ENCODE assay signal across 6 cellular contexts in genomic region chr10:133377818-133378250, GRCh38. TPM values are rescaled to one million over a fixed set of nuclear protein-coding genes. Genes with fewer than 3 reads are reported as not detected.
A peak's percentile ranks its signal among the peaks of the same experiment; 100 is the strongest.
DNase-seq lines count a peak whose midpoint lies in the region; ATAC-seq and TF ChIP-seq lines count a peak whose summit lies in the region.

No MANE protein-coding gene starts in this region.

- H3K27me3 ChIP-seq in Karpas-422 (ENCODE audit: low read length) (no peaks in the 10 kb centered on the region), endodermal cell (ENCODE audit: control insufficient read depth, insufficient read depth, low read length, poor library complexity, severe bottlenecking) (peaks cover 55% of the 10 kb centered on the region), sigmoid colon (no peaks in the 10 kb centered on the region)

- H3K36me3 Mint-ChIP-seq in endodermal cell (ENCODE audit: low read depth), result peaks cover 8% of the 10 kb centered on the region

- H3K9ac ChIP-seq in Karpas-422 (ENCODE audit: low read length) (peak overlapping the region; percentile 67), endodermal cell (ENCODE audit: extremely low read depth, low read length, poor library complexity, severe bottlenecking) (no peak overlapping the region)

- H3K4me1 ChIP-seq in Karpas-422 (ENCODE audit: low read length) (peaks cover 21% of the 10 kb centered on the region), endodermal cell (ENCODE audit: control insufficient read depth, insufficient read depth, low read length) (no peaks in the 10 kb centered on the region), sigmoid colon (peaks cover 0 to 32% (median 24%) of the 10 kb centered on the region in 4 donors)

- no peaks in the 10 kb centered on the region for H4K20me1 ChIP-seq in Karpas-422 (ENCODE audit: insufficient read depth, low read depth, low read length)

- no peaks in the 10 kb centered on the region for H3K79me2 ChIP-seq in Karpas-422 (ENCODE audit: low read length)

- no peak overlapping the region for H2AFZ ChIP-seq in Karpas-422 (ENCODE audit: low read length)

- DNase-seq in Karpas-422 (no peak), endodermal cell (no peak), sigmoid colon (no peak), H4 (ENCODE audit: low spot score) (no peak)

- no peaks in the 10 kb centered on the region for H3K36me3 ChIP-seq in Karpas-422 (ENCODE audit: insufficient read depth, low read length)
- H3K36me3 ChIP-seq in endodermal cell (ENCODE audit: control insufficient read depth, insufficient read depth, low read length), result no peaks in the 10 kb centered on the region
- peaks cover 0 to 10% (median 0%) of the 10 kb centered on the region in 4 donors for H3K36me3 ChIP-seq in sigmoid colon

- no peaks in the 10 kb centered on the region for H3K4me1 Mint-ChIP-seq in endodermal cell

- H3K27me3 Mint-ChIP-seq in endodermal cell (ENCODE audit: insufficient read depth), result peaks cover 56% of the 10 kb centered on the region

- TF ChIP-seq EP300 in sigmoid colon (IDR thresholded peaks at IDR 0.05), result no peak

- peak overlapping the region; percentile 67 for H3K4me2 ChIP-seq in Karpas-422 (ENCODE audit: low read depth, low read length, poor library complexity, severe bottlenecking)

- TF ChIP-seq CTCF in endodermal cell (conservative IDR thresholded peaks at IDR 0.05) (no peak), sigmoid colon (IDR thresholded peaks at IDR 0.05) (no peak)

- intact Hi-C loops in sigmoid colon (cut with DNase I), result loop anchor here (2.0 to 5.0 kb wide), 3 partner anchors 15 to 116 kb away; no protein-coding TSS in a partner anchor

- H3K9me2 ChIP-seq in Karpas-422 (replicated peaks; ENCODE audit: insufficient read depth, low read length), result no peaks in the 10 kb centered on the region

- H3K9me3 Mint-ChIP-seq in endodermal cell, result no peaks in the 10 kb centered on the region

- H3K4me3 ChIP-seq in Karpas-422 (ENCODE audit: low read length) (peak overlapping the region; percentile 64), endodermal cell (ENCODE audit: low read length) (peak overlapping the region; percentile 84), sigmoid colon (peak overlapping the region; percentile 64 to 98 (median 80))

- H3K4me3 Mint-ChIP-seq in endodermal cell, result peak overlapping the region; percentile 58

- H3K27ac Mint-ChIP-seq in endodermal cell, result no peak overlapping the region

- WGBS in endodermal cell (ENCODE audit: insufficient coverage in 1 of 2, insufficient read length in 1 of 2), 2 experiments, result 21 to 41% methylated on average over 14 to 20 of the region's 20 CpGs
- WGBS in sigmoid colon, 2 donors, result 22 to 33% methylated on average over 20 of the region's 20 CpGs

- H3K27ac ChIP-seq in Karpas-422 (ENCODE audit: low read length), result no peak overlapping the region
- H3K27ac ChIP-seq in endodermal cell (ENCODE audit: low read depth, low read length), result no peak overlapping the region
- H3K27ac ChIP-seq in sigmoid colon, result peak overlapping the region; percentile 83 to 93 (median 86)

- ATAC-seq in GM18861 (IDR thresholded peaks at IDR 0.05; ENCODE audit: unreplicated experiment) (no peak), GM19467 (IDR thresholded peaks at IDR 0.05; ENCODE audit: unreplicated experiment) (no peak)

- no peaks in the 10 kb centered on the region for H3K9me3 ChIP-seq in Karpas-422 (ENCODE audit: low read length)
- no peaks in the 10 kb centered on the region for H3K9me3 ChIP-seq in endodermal cell (ENCODE audit: control insufficient read depth, low read length)
- no peaks in the 10 kb centered on the region for H3K9me3 ChIP-seq in sigmoid colon

- no peak for TF ChIP-seq POLR2A in sigmoid colon (IDR thresholded peaks at IDR 0.05)

RNA-seq across cellular contexts. Expression of gene PAOX, which starts 1.2 kb away (rescaled TPM):
- 1.6 TPM in 1 of 2 replicates, not detected in the other for total RNA-seq in Karpas-422 (2014; rRNA removed; shearing (Covaris generic); ENCODE audit: low replicate concordance)
- 10 to 100 TPM in 1 of 2 donors, 1 to 10 TPM in 1; 9.7 to 11.1 TPM for total RNA-seq in endodermal cell
- 5.4 TPM for polyA plus RNA-seq in endodermal cell (2013, experiment 1 of 2)
- 5.5 TPM for polyA plus RNA-seq in endodermal cell (2013, experiment 2 of 2)
- total RNA-seq in sigmoid colon, result 10 to 100 TPM in 3 of 4 donors, 1 to 10 TPM in 1; 6.4 to 11.8 (median 11.0) TPM
- 1 to 10 TPM; 5.4 to 8.7 (median 6.5) TPM for polyA plus RNA-seq in sigmoid colon
- total RNA-seq in H4 (2014; rRNA removed; shearing (Covaris generic)), result not detected in 2 replicates

RNA-seq across cellular contexts. Expression of gene ECHS1, which starts 4.7 kb away (rescaled TPM):
- 37.3 and 71.9 TPM in 2 replicates for total RNA-seq in Karpas-422 (2014; rRNA removed; shearing (Covaris generic); ENCODE audit: low replicate concordance)
- total RNA-seq in endodermal cell, result 100 to 1,000 TPM in 1 of 2 donors, 10 to 100 TPM in 1; 92.3 to 102 TPM
- polyA plus RNA-seq in endodermal cell (2013, experiment 1 of 2), result 91.8 TPM
- 91.2 TPM for polyA plus RNA-seq in endodermal cell (2013, experiment 2 of 2)
- total RNA-seq in sigmoid colon, result 10 to 100 TPM; 58.6 to 87.0 (median 65.6) TPM
- 100 to 1,000 TPM; 187 to 360 (median 220) TPM for polyA plus RNA-seq in sigmoid colon
- total RNA-seq in H4 (2014; rRNA removed; shearing (Covaris generic)), result 148 and 156 TPM in 2 replicates

RNA-seq across cellular contexts. Expression of gene MTG1, which starts 16.1 kb away (rescaled TPM):
- total RNA-seq in Karpas-422 (2014; rRNA removed; shearing (Covaris generic); ENCODE audit: low replicate concordance), result 26.9 and 33.6 TPM in 2 replicates
- total RNA-seq in endodermal cell (10 to 100 TPM; 71.3 to 86.0 TPM), sigmoid colon (10 to 100 TPM; 14.0 to 28.8 (median 17.0) TPM)
- polyA plus RNA-seq in endodermal cell (2013, experiment 1 of 2), result 46.8 TPM
- 45.4 TPM for polyA plus RNA-seq in endodermal cell (2013, experiment 2 of 2)
- 10 to 100 TPM; 27.6 to 63.6 (median 30.3) TPM for polyA plus RNA-seq in sigmoid colon
- total RNA-seq in H4 (2014; rRNA removed; shearing (Covaris generic)), result 22.5 and 25.7 TPM in 2 replicates

RNA-seq across cellular contexts. Expression of gene FUOM, which starts 20.0 kb away (rescaled TPM):
- total RNA-seq in Karpas-422 (2014; rRNA removed; shearing (Covaris generic); ENCODE audit: low replicate concordance), result 0.97 and 1.5 TPM in 2 replicates
- total RNA-seq in endodermal cell, result 10 to 100 TPM; 81.0 to 83.9 TPM
- polyA plus RNA-seq in endodermal cell (2013, experiment 1 of 2), result 25.6 TPM
- 26.4 TPM for polyA plus RNA-seq in endodermal cell (2013, experiment 2 of 2)
- total RNA-seq in sigmoid colon, result 10 to 100 TPM in 2 of 4 donors, 1 to 10 TPM in 2; 8.0 to 25.7 (median 12.8) TPM
- 10 to 100 TPM; 39.0 to 98.0 (median 48.9) TPM for polyA plus RNA-seq in sigmoid colon
- 4.7 and 10.4 TPM in 2 replicates for total RNA-seq in H4 (2014; rRNA removed; shearing (Covaris generic))

RNA-seq across cellular contexts. Expression of gene PRAP1, which starts 30.7 kb away (rescaled TPM):
- total RNA-seq in Karpas-422 (2014; rRNA removed; shearing (Covaris generic); ENCODE audit: low replicate concordance), result not detected in 2 replicates
- total RNA-seq in endodermal cell (not detected), sigmoid colon (1 to 10 TPM in 1 of 4 donors, not detected in 3; 2.9 TPM)
- not detected for polyA plus RNA-seq in endodermal cell (2013, experiment 1 of 2)
- not detected for polyA plus RNA-seq in endodermal cell (2013, experiment 2 of 2)
- 100 to 1,000 TPM in 1 of 3 donors, 10 to 100 TPM in 2; 73.4 to 102 (median 88.9) TPM for polyA plus RNA-seq in sigmoid colon
- total RNA-seq in H4 (2014; rRNA removed; shearing (Covaris generic)), result not detected in 2 replicates

Comparison
In these comparisons a context has a peak if more than half of its experiments do, and no peak if none do; other contexts are left out.
1. H3K27ac ChIP-seq: peak in sigmoid colon (4 of 4); none in Karpas-422 (single experiment) and endodermal cell (single experiment).
2. Peak in every context shown above with its lines, with median percentiles within 50 percentile points of each other: H3K4me3 ChIP-seq.